ENCODE assay signal across 17 cellular contexts in genomic region chr4:26030780-26031179, GRCh38.
DNase-seq lines count a peak whose midpoint lies in the region; TF ChIP-seq lines count a peak whose summit lies in the region.
"Had no signal": no experiment of that assay in that cellular context is flagged by ENCODE, and none has a peak within 500 bp of the region (broad histone marks: within the 10 kb centered on the region; RNA-seq: fewer than 3 reads in every experiment).

No MANE protein-coding gene starts in this region.

- no peak overlapping the region for H2AK5ac ChIP-seq in mesendoderm (ENCODE audit: low read length)

- H4K5ac ChIP-seq in mesendoderm (ENCODE audit: low read length) = no peak overlapping the region

- H3K9me3 Mint-ChIP-seq in activated T-helper 1 cell treated with anti-CD3 and anti-CD28 coated beads, Interleukin-12 subunit alpha, Interleukin-12 subunit beta, Interleukin-2, Interleukin-4 antibody, amounts not matched to agents 30 ng/mL and 10 ng/mL and 1 ng/mL, durations not matched to agents 14 hours and 24 hours and 36 hours = peaks cover 6% of the 10 kb centered on the region

- TF ChIP-seq CTCF in GM13976 (IDR thresholded peaks at IDR 0.05; ENCODE audit: borderline replicate concordance, control extremely low read depth, extremely low read depth, insufficient read depth, missing control alignments) = no peak

- no peaks in the 10 kb centered on the region for H3K36me3 ChIP-seq in ES-I3 (ENCODE audit: insufficient read depth, low read length)
- H3K36me3 ChIP-seq in mesendoderm (ENCODE audit: control insufficient read depth, insufficient read depth, low read length) = no peaks in the 10 kb centered on the region
- H3K36me3 ChIP-seq: left lung, sigmoid colon, SJSA1, vagina had no signal

- H3K27ac Mint-ChIP-seq in activated T-helper 1 cell treated with anti-CD3 and anti-CD28 coated beads, Interleukin-12 subunit alpha, Interleukin-12 subunit beta, Interleukin-2, Interleukin-4 antibody, amounts not matched to agents 30 ng/mL and 10 ng/mL and 1 ng/mL, durations not matched to agents 14 hours and 24 hours and 36 hours = peak overlapping the region; percentile 65

- no peak overlapping the region for H3K4me3 ChIP-seq in mesendoderm (ENCODE audit: low read length)
- H3K4me3 ChIP-seq: left lung, mucosa of descending colon, sigmoid colon, SJSA1, vagina had no signal

- H3K27ac ChIP-seq in mesendoderm (ENCODE audit: low read depth, low read length) = no peak overlapping the region
- H3K27ac ChIP-seq: epithelial cell of prostate, left lung, sigmoid colon, SJSA1, vagina had no signal

- H2BK5ac ChIP-seq in mesendoderm (ENCODE audit: low read length) = no peak overlapping the region

- no CpG with 5 or more reads among the region's 8 CpGs for WGBS in mesendoderm (ENCODE audit: extremely low coverage, insufficient coverage, low lambda C conversion rate)

- H3K23ac ChIP-seq in mesendoderm (ENCODE audit: low read length) = no peak overlapping the region

- peaks cover 37% of the 10 kb centered on the region for H3K4me1 Mint-ChIP-seq in activated T-helper 1 cell treated with anti-CD3 and anti-CD28 coated beads, Interleukin-12 subunit alpha, Interleukin-12 subunit beta, Interleukin-2, Interleukin-4 antibody, amounts not matched to agents 30 ng/mL and 10 ng/mL and 1 ng/mL, durations not matched to agents 14 hours and 24 hours and 36 hours (ENCODE audit: low read depth)

- no peaks in the 10 kb centered on the region for H3K36me3 Mint-ChIP-seq in activated T-helper 1 cell treated with anti-CD3 and anti-CD28 coated beads, Interleukin-12 subunit alpha, Interleukin-12 subunit beta, Interleukin-2, Interleukin-4 antibody, amounts not matched to agents 30 ng/mL and 10 ng/mL and 1 ng/mL, durations not matched to agents 14 hours and 24 hours and 36 hours (ENCODE audit: low read depth)

- H3K4ac ChIP-seq in mesendoderm (ENCODE audit: low read depth, low read length) = no peak overlapping the region

- no peak overlapping the region for H3K4me3 Mint-ChIP-seq in activated T-helper 1 cell treated with anti-CD3 and anti-CD28 coated beads, Interleukin-12 subunit alpha, Interleukin-12 subunit beta, Interleukin-2, Interleukin-4 antibody, amounts not matched to agents 30 ng/mL and 10 ng/mL and 1 ng/mL, durations not matched to agents 14 hours and 24 hours and 36 hours

- H4K8ac ChIP-seq in mesendoderm (ENCODE audit: low read depth, low read length) = no peak overlapping the region

- no peak overlapping the region for H2BK120ac ChIP-seq in mesendoderm (ENCODE audit: low read depth, low read length)

- no peak overlapping the region for H3K18ac ChIP-seq in mesendoderm (ENCODE audit: low read length)

- no peaks in the 10 kb centered on the region for H3K79me2 ChIP-seq in mesendoderm (ENCODE audit: control insufficient read depth, insufficient read depth, low read length)

- peak overlapping the region; percentile 67 for H3K56ac ChIP-seq in mesendoderm (ENCODE audit: low read length)

- H2BK15ac ChIP-seq in mesendoderm (replicated peaks; ENCODE audit: low read depth) = no peak overlapping the region

- H3K4me2 ChIP-seq in mesendoderm (ENCODE audit: low read length) = no peak overlapping the region

- DNase-seq in GM13976 (ENCODE audit: low spot score) = peak; percentile 32
- no peak for DNase-seq in activated T-helper 1 cell treated with anti-CD3 and anti-CD28 coated beads, Interleukin-12 subunit alpha, Interleukin-12 subunit beta, Interleukin-2, Interleukin-4 antibody, amounts not matched to agents 30 ng/mL and 10 ng/mL and 1 ng/mL, durations not matched to agents 14 hours and 24 hours and 36 hours (ENCODE audit: low spot score)
- no peak for DNase-seq in mesendoderm
- no peak for DNase-seq in NCI-H146 treated with DMSO at 0.1 percent for 48 hours (lab: John Stamatoyannopoulos, UW; ENCODE audit: unreplicated experiment)
- DNase-seq in head of caudate nucleus = no peak
- no peak for DNase-seq in amniotic stem cell (lab: John Stamatoyannopoulos, UW)
- DNase-seq: AML-193, left lung, mucosa of descending colon, NCI-H1105, NCI-H774, sigmoid colon, T1000 had no signal

- H3K79me1 ChIP-seq in mesendoderm (ENCODE audit: low read length) = no peaks in the 10 kb centered on the region

- H3K9ac ChIP-seq in ES-I3 (ENCODE audit: low read depth, low read length) = peak overlapping the region; percentile 29
- H3K9ac ChIP-seq in mesendoderm (ENCODE audit: low read length) = peak overlapping the region; percentile 13

- peaks cover 21% of the 10 kb centered on the region for H3K4me1 ChIP-seq in ES-I3 (ENCODE audit: insufficient read depth, low read length)
- peaks cover 9% of the 10 kb centered on the region for H3K4me1 ChIP-seq in mesendoderm (ENCODE audit: control insufficient read depth, low read depth, low read length)

- 0 out of 2 replicates have a peak, but pooled peaks cover 5% of the 10 kb centered on the region for H3K9me3 ChIP-seq in ES-I3 (ENCODE audit: control insufficient read depth, insufficient read depth, low read length)
- H3K9me3 ChIP-seq: left lung, mucosa of descending colon, sigmoid colon, SJSA1, vagina had no signal

- intact Hi-C loops in activated T-helper 1 cell treated with anti-CD3 and anti-CD28 coated beads, Interleukin-12 subunit alpha, Interleukin-12 subunit beta, Interleukin-2, Interleukin-4 antibody, amounts not matched to agents 30 ng/mL and 10 ng/mL and 1 ng/mL, durations not matched to agents 14 hours and 24 hours and 36 hours (cut with micrococcal nuclease) = no loop called here
- intact Hi-C loops in head of caudate nucleus (cut with DNase I) = no loop called here

- in situ Hi-C loops in GM13976 (cut with MboI; ENCODE audit: low sequenced_read_pairs, unreplicated experiment) = no loop called here

- H3K27me3 ChIP-seq in mesendoderm (ENCODE audit: insufficient read depth, low read length, poor library complexity) = no peaks in the 10 kb centered on the region
- H3K27me3 ChIP-seq: sigmoid colon, SJSA1, vagina had no signal

- no peaks in the 10 kb centered on the region for H3K27me3 Mint-ChIP-seq in activated T-helper 1 cell treated with anti-CD3 and anti-CD28 coated beads, Interleukin-12 subunit alpha, Interleukin-12 subunit beta, Interleukin-2, Interleukin-4 antibody, amounts not matched to agents 30 ng/mL and 10 ng/mL and 1 ng/mL, durations not matched to agents 14 hours and 24 hours and 36 hours (ENCODE audit: insufficient read depth)
